ENCODE assay signal across 14 cellular contexts in genomic region chr10:124030061-124030460, GRCh38.
A peak's percentile ranks its signal among the peaks of the same experiment; 100 is the strongest.
DNase-seq lines count a peak whose midpoint lies in the region; ATAC-seq and TF ChIP-seq lines count a peak whose summit lies in the region.
"Had no signal": no experiment of that assay in that cellular context is flagged by ENCODE, and none has a peak within 500 bp of the region (broad histone marks: within the 10 kb centered on the region; RNA-seq: fewer than 3 reads in every experiment).

No MANE protein-coding gene starts in this region.

- TF ChIP-seq CTCF in chondrocyte (IDR thresholded peaks at IDR 0.05) (no peak), progenitor cell of endocrine pancreas (IDR thresholded peaks at IDR 0.05; ENCODE audit: unreplicated experiment) (no peak)

- H3K27ac Mint-ChIP-seq in chondrocyte (ENCODE audit: unreplicated experiment) = no peak overlapping the region
- peak overlapping the region; percentile 53 for H3K27ac Mint-ChIP-seq in progenitor cell of endocrine pancreas
- H3K27ac Mint-ChIP-seq: CD4-positive, alpha-beta memory T cell had no signal

- ATAC-seq in left lobe of liver = peak; percentile 83
- no peak for ATAC-seq in GM19328 (IDR thresholded peaks at IDR 0.05; ENCODE audit: unreplicated experiment)
- ATAC-seq in GM19397 (IDR thresholded peaks at IDR 0.05; ENCODE audit: unreplicated experiment) = no peak
- ATAC-seq: A549, GM12878, HCT116 had no signal

- no peaks in the 10 kb centered on the region for H3K9me3 Mint-ChIP-seq in chondrocyte (ENCODE audit: low read depth)
- no peaks in the 10 kb centered on the region for H3K9me3 Mint-ChIP-seq in progenitor cell of endocrine pancreas (ENCODE audit: low read depth)
- H3K9me3 Mint-ChIP-seq: CD4-positive, alpha-beta memory T cell had no signal

- H3K4me3 Mint-ChIP-seq in chondrocyte (ENCODE audit: unreplicated experiment) (no peak overlapping the region), progenitor cell of endocrine pancreas (ENCODE audit: low read depth) (no peak overlapping the region)
- H3K4me3 Mint-ChIP-seq: CD4-positive, alpha-beta memory T cell had no signal

- DNase-seq in chondrocyte (ENCODE audit: low spot score) (peak; percentile 48), left lobe of liver (ENCODE audit: low spot score) (peak; percentile 68), progenitor cell of endocrine pancreas (ENCODE audit: low spot score, unreplicated experiment) (no peak), kidney glomerular epithelial cell (lab: John Stamatoyannopoulos, UW) (no peak)
- no peak for DNase-seq in stimulated activated CD4-positive, alpha-beta T cell treated with anti-CD3 and anti-CD28 coated beads, Interleukin-2, amount 100 ng/mL, for 24 hours
- DNase-seq: BE2C; CD4-positive, alpha-beta memory T cell; DMS79; GM23248 had no signal

- no peaks in the 10 kb centered on the region for H3K27me3 Mint-ChIP-seq in chondrocyte (ENCODE audit: low read depth)
- peaks cover 4% of the 10 kb centered on the region for H3K27me3 Mint-ChIP-seq in progenitor cell of endocrine pancreas

- H3K4me1 Mint-ChIP-seq in chondrocyte (ENCODE audit: low read depth) (peaks cover 20% of the 10 kb centered on the region), progenitor cell of endocrine pancreas (ENCODE audit: low read depth) (peaks cover 9% of the 10 kb centered on the region)
- H3K4me1 Mint-ChIP-seq: CD4-positive, alpha-beta memory T cell had no signal

- H3K36me3 Mint-ChIP-seq in chondrocyte (ENCODE audit: low read depth) (peaks cover 17% of the 10 kb centered on the region), progenitor cell of endocrine pancreas (ENCODE audit: insufficient read depth) (no peaks in the 10 kb centered on the region)
- H3K36me3 Mint-ChIP-seq: CD4-positive, alpha-beta memory T cell had no signal

Comparison
In these comparisons a context has a peak if more than half of its experiments do, and no peak if none do; other contexts are left out.
1. DNase-seq: peak in chondrocyte (single experiment) and left lobe of liver (single experiment); none in progenitor cell of endocrine pancreas (single experiment), stimulated activated CD4-positive, alpha-beta T cell treated with anti-CD3 and anti-CD28 coated beads, Interleukin-2, amount 100 ng/mL, for 24 hours (0 of 2) and kidney glomerular epithelial cell (single experiment).